ENCODE assay signal across 28 cellular contexts in genomic region chr6:38445321-38445720, GRCh38.
"Had no signal": no experiment of that assay in that cellular context is flagged by ENCODE, and none has a peak within 500 bp of the region (broad histone marks: within the 10 kb centered on the region; RNA-seq: fewer than 3 reads in every experiment).

No MANE protein-coding gene starts in this region.

- H3K4me1 ChIP-seq: breast epithelium, psoas muscle, upper lobe of right lung had no signal

- H3K27me3 ChIP-seq: breast epithelium, hepatocyte, right atrium auricular region, spleen, suprapubic skin, tibial artery, upper lobe of right lung had no signal

- ATAC-seq: left colon; naive thymus-derived CD8-positive, alpha-beta T cell; psoas muscle; upper lobe of right lung had no signal

- DNase-seq: activated CD4-positive, alpha-beta T cell treated with anti-CD3 and anti-CD28 coated beads for 4 hours; activated CD4-positive, alpha-beta T cell treated with anti-CD3 and anti-CD28 coated beads, Interleukin-2, amount 50 U/mL, for 4 hours; activated CD8-positive, alpha-beta memory T cell treated with anti-CD3 and anti-CD28 coated beads for 24 hours; activated gamma-delta T cell; activated naive CD4-positive, alpha-beta T cell treated with anti-CD3 and anti-CD28 coated beads, Interleukin-2, amount 10 ng/mL, durations not matched to agents 7 days and 5 days; activated naive CD8-positive, alpha-beta T cell treated with anti-CD3 and anti-CD28 coated beads, Interleukin-2, amount 10 ng/mL, durations not matched to agents 7 days and 5 days; amniotic stem cell; dermis blood vessel endothelial cell; effector CD4-positive, alpha-beta T cell; left colon; naive thymus-derived CD8-positive, alpha-beta T cell; nucleus accumbens; psoas muscle; spleen; stimulated activated naive CD4-positive, alpha-beta T cell; tibial artery; upper lobe of right lung had no signal

- H3K9me3 ChIP-seq: breast epithelium, psoas muscle, right atrium auricular region, suprapubic skin, upper lobe of right lung had no signal

- H3K4me3 ChIP-seq: breast epithelium, hepatocyte, psoas muscle, right atrium auricular region, spleen, suprapubic skin, tibial artery, upper lobe of right lung had no signal

- H3K36me3 ChIP-seq: breast epithelium, right atrium auricular region, spleen, suprapubic skin, tibial artery, upper lobe of right lung had no signal

- H3K27ac ChIP-seq: breast epithelium, hepatocyte, parathyroid adenoma, psoas muscle, right atrium auricular region, spleen, suprapubic skin, tibial artery, upper lobe of right lung, VCaP had no signal

- FAIRE-seq: astrocyte, endometrium, frontal cortex, keratinocyte, TTC549 had no signal
